18 cellular contexts compared by ENCODE assay signal in genomic region chr1:59229138-59229537, GRCh38.
DNase-seq lines count a peak whose midpoint lies in the region; ATAC-seq, FAIRE-seq and TF ChIP-seq lines count a peak whose summit lies in the region.
"Had no signal": no experiment of that assay in that cellular context is flagged by ENCODE, and none has a peak within 500 bp of the region (broad histone marks: within the 10 kb centered on the region; RNA-seq: fewer than 3 reads in every experiment).

No MANE protein-coding gene starts in this region.

- DNase-seq in AG09319 (ENCODE audit: extremely low read depth, low read depth) (peak; percentile 51), K562 (ENCODE audit: extremely low read depth in 1 of 4, low spot score in 3 of 4) (no peak), right lobe of liver (no peak), foreskin melanocyte (no peak)
- DNase-seq in activated T-cell treated with anti-CD3 and anti-CD28 coated beads, Interleukin-2, amount 50 U/mL, for 4 hours, result no peak
- DNase-seq: activated naive CD8-positive, alpha-beta T cell treated with anti-CD3 and anti-CD28 coated beads, Interleukin-2, amount 10 ng/mL, durations not matched to agents 7 days and 5 days; GF-D8; heart left ventricle; ovary; stimulated activated CD4-positive, alpha-beta T cell treated with anti-CD3 and anti-CD28 coated beads, Interleukin-2, amount 100 ng/mL, for 48 hours had no signal

- H3K9ac ChIP-seq in K562 (ENCODE audit: insufficient read depth in 1 of 2, low read depth in 2 of 2, low read length in 2 of 2), result no peak overlapping the region

- H3K9me3 ChIP-seq in K562 (replicated peaks; ENCODE audit: control insufficient read depth, insufficient read depth, low read depth, low read length), result no peaks in the 10 kb centered on the region
- H3K9me3 ChIP-seq in right lobe of liver, result no peaks in the 10 kb centered on the region
- H3K9me3 ChIP-seq: heart left ventricle, ovary had no signal

- CTCF ChIA-PET in K562 (lab: Yijun Ruan, JAX; ENCODE audit: low intra/inter-chr PET ratio), result no interaction called here

- H3K27me3 Mint-ChIP-seq in activated T-cell treated with anti-CD3 and anti-CD28 coated beads, Interleukin-2, amount 50 U/mL, for 4 hours (ENCODE audit: low read depth), result no peaks in the 10 kb centered on the region
- H3K27me3 Mint-ChIP-seq: activated naive CD8-positive, alpha-beta T cell treated with anti-CD3 and anti-CD28 coated beads, Interleukin-2, amount 10 ng/mL, durations not matched to agents 7 days and 5 days; dendritic cell treated with granulocyte-macrophage colony-stimulating factor and Interleukin-4, amounts not matched to agents 40 ng/mL and 50 ng/mL, for 4 days; memory B cell; stimulated activated memory B cell treated with anti-CD40 and anti-IgM and Interleukin-4, amounts not matched to agents 10 μg/mL and 1 μg/mL and 100 μg/mL, for 72 hours had no signal

- no peak for TF ChIP-seq CTCF in AG09319 (IDR thresholded peaks at IDR 0.05; ENCODE audit: low read depth, low read length)
- no peak for TF ChIP-seq CTCF in K562 (IDR thresholded peaks at IDR 0.05 in 2 of 3, conservative IDR thresholded peaks at IDR 0.05 in 1 of 3; ENCODE audit: insufficient read depth in 2 of 3, low read depth in 1 of 3, low read length in 3 of 3)
- TF ChIP-seq CTCF in right lobe of liver (IDR thresholded peaks at IDR 0.05), result no peak

- no peak for TF ChIP-seq EP300 in K562 (IDR thresholded peaks at IDR 0.05; ENCODE audit: low read length)

- no peak for TF ChIP-seq RAD21 in K562 (CRISPR knock-in tag; conservative IDR thresholded peaks at IDR 0.05 in 1 of 2, IDR thresholded peaks at IDR 0.05 in 1 of 2)

- BruUV-seq in K562 (replicated peaks; lab: Mats Ljungman, UMichigan), result no TSS peak

- H3K27me3 ChIP-seq in K562 (ENCODE audit: control insufficient read depth in 2 of 2, insufficient read depth in 2 of 2, low read length in 2 of 2) (no peaks in the 10 kb centered on the region), right lobe of liver (no peaks in the 10 kb centered on the region)
- H3K27me3 ChIP-seq: heart left ventricle, ovary had no signal

- no peak for TF ChIP-seq POLR2A in K562 (conservative IDR thresholded peaks at IDR 0.05)
- no peak for TF ChIP-seq POLR2A in right lobe of liver (IDR thresholded peaks at IDR 0.05)

- H4K20me1 ChIP-seq in K562 (replicated peaks; ENCODE audit: control insufficient read depth, insufficient read depth, low read length), result no peaks in the 10 kb centered on the region

- no peaks in the 10 kb centered on the region for H3K4me1 Mint-ChIP-seq in activated T-cell treated with anti-CD3 and anti-CD28 coated beads, Interleukin-2, amount 50 U/mL, for 4 hours (ENCODE audit: low read depth)
- H3K4me1 Mint-ChIP-seq: activated naive CD8-positive, alpha-beta T cell treated with anti-CD3 and anti-CD28 coated beads, Interleukin-2, amount 10 ng/mL, durations not matched to agents 7 days and 5 days; memory B cell; stimulated activated memory B cell treated with anti-CD40 and anti-IgM and Interleukin-4, amounts not matched to agents 10 μg/mL and 1 μg/mL and 100 μg/mL, for 72 hours had no signal

- FAIRE-seq in K562 (lab: Jason Lieb, UNC), result no peak

- H3K27ac ChIP-seq in K562 (ENCODE audit: extremely low read depth, low read depth, low read length) (no peak overlapping the region), right lobe of liver (peak overlapping the region in 1 of 3 donors; percentile 39)
- H3K27ac ChIP-seq: C4-2B, heart left ventricle, ovary, VCaP had no signal

- no peaks in the 10 kb centered on the region for H3K36me3 Mint-ChIP-seq in activated T-cell treated with anti-CD3 and anti-CD28 coated beads, Interleukin-2, amount 50 U/mL, for 4 hours (ENCODE audit: insufficient read depth)
- H3K36me3 Mint-ChIP-seq: activated naive CD8-positive, alpha-beta T cell treated with anti-CD3 and anti-CD28 coated beads, Interleukin-2, amount 10 ng/mL, durations not matched to agents 7 days and 5 days; memory B cell; stimulated activated memory B cell treated with anti-CD40 and anti-IgM and Interleukin-4, amounts not matched to agents 10 μg/mL and 1 μg/mL and 100 μg/mL, for 72 hours had no signal

- H3K4me1 ChIP-seq in K562 (replicated peaks in 1 of 2; ENCODE audit: control insufficient read depth in 2 of 2, insufficient read depth in 2 of 2, low read length in 2 of 2) (0 out of 5 replicates have a peak, but pooled peaks cover 0 to 2% of the 10 kb centered on the region in 2 experiments), right lobe of liver (peaks cover 0 to 14% (median 6%) of the 10 kb centered on the region in 4 donors)

- intact Hi-C loops in K562 (cut with micrococcal nuclease), result no loop called here
- intact Hi-C loops in right lobe of liver (cut with DNase I), result no loop called here

- no peak overlapping the region for H3K4me3 Mint-ChIP-seq in activated T-cell treated with anti-CD3 and anti-CD28 coated beads, Interleukin-2, amount 50 U/mL, for 4 hours
- H3K4me3 Mint-ChIP-seq: activated naive CD8-positive, alpha-beta T cell treated with anti-CD3 and anti-CD28 coated beads, Interleukin-2, amount 10 ng/mL, durations not matched to agents 7 days and 5 days; dendritic cell treated with granulocyte-macrophage colony-stimulating factor and Interleukin-4, amounts not matched to agents 40 ng/mL and 50 ng/mL, for 4 days; memory B cell; stimulated activated memory B cell treated with anti-CD40 and anti-IgM and Interleukin-4, amounts not matched to agents 10 μg/mL and 1 μg/mL and 100 μg/mL, for 72 hours had no signal

- H3K4me2 ChIP-seq in K562 (ENCODE audit: insufficient read depth, low read length), result no peak overlapping the region

- no peaks in the 10 kb centered on the region for H3K79me2 ChIP-seq in K562 (ENCODE audit: control insufficient read depth, insufficient read depth, low read length)

- H3K9me1 ChIP-seq in K562 (ENCODE audit: control insufficient read depth, insufficient read depth, low read length), result no peaks in the 10 kb centered on the region

- no peaks in the 10 kb centered on the region for H3K36me3 ChIP-seq in K562 (ENCODE audit: control insufficient read depth, insufficient read depth, low read length)
- H3K36me3 ChIP-seq in right lobe of liver, result no peaks in the 10 kb centered on the region
- H3K36me3 ChIP-seq: heart left ventricle, ovary had no signal

- no peaks in the 10 kb centered on the region for H3K9me3 Mint-ChIP-seq in activated T-cell treated with anti-CD3 and anti-CD28 coated beads, Interleukin-2, amount 50 U/mL, for 4 hours
- H3K9me3 Mint-ChIP-seq: activated naive CD8-positive, alpha-beta T cell treated with anti-CD3 and anti-CD28 coated beads, Interleukin-2, amount 10 ng/mL, durations not matched to agents 7 days and 5 days; dendritic cell treated with granulocyte-macrophage colony-stimulating factor and Interleukin-4, amounts not matched to agents 40 ng/mL and 50 ng/mL, for 4 days; memory B cell; stimulated activated memory B cell treated with anti-CD40 and anti-IgM and Interleukin-4, amounts not matched to agents 10 μg/mL and 1 μg/mL and 100 μg/mL, for 72 hours had no signal

- in situ Hi-C loops in K562 (cut with MboI), result no loop called here

- POLR2A ChIA-PET in K562 (lab: Yijun Ruan, JAX), result interaction anchor here (0.6 to 1.0 kb wide), 3 partner anchors 9 to 102 kb away, joined by 3 read pairs; no protein-coding TSS in a partner anchor

- H3K4me3 ChIP-seq in K562 (no peak overlapping the region), right lobe of liver (no peak overlapping the region)
- H3K4me3 ChIP-seq: heart left ventricle, ovary had no signal

- peak; percentile 48 for ATAC-seq in GM21390 (IDR thresholded peaks at IDR 0.05; ENCODE audit: unreplicated experiment)
- ATAC-seq in K562, result no peak
- peak; percentile 77 to 89 (median 88) for ATAC-seq in right lobe of liver
- no peak for ATAC-seq in activated T-cell treated with anti-CD3 and anti-CD28 coated beads, Interleukin-2, amount 50 U/mL, for 4 hours
- ATAC-seq in HG03442 (IDR thresholded peaks at IDR 0.05; ENCODE audit: unreplicated experiment), result no peak
- no peak for ATAC-seq in HG03039 (IDR thresholded peaks at IDR 0.05; ENCODE audit: unreplicated experiment)
- ATAC-seq: stimulated activated memory B cell treated with anti-CD40 and anti-IgM and Interleukin-4, amounts not matched to agents 10 μg/mL and 1 μg/mL and 100 μg/mL, for 72 hours had no signal

- H2AFZ ChIP-seq in K562 (ENCODE audit: low read depth, low read length), result no peak overlapping the region

TF ChIP-seq in K562, 482 proteins besides CTCF, POLR2A, EP300 and RAD21:
- TF ChIP-seq CEBPG (CRISPR knock-in tag; IDR thresholded peaks at IDR 0.05) (no peak), CEBPG (tag; conservative IDR thresholded peaks at IDR 0.05 in 1 of 2, IDR thresholded peaks at IDR 0.05 in 1 of 2) (peak in 1 of 2 experiments; percentile 33; a peak in 2 of 4 replicates), CEBPB (tag; IDR thresholded peaks at IDR 0.05) (peak; percentile 29; the same call in 1 of the 2 replicates)
- TF ChIP-seq, protein P1, sequence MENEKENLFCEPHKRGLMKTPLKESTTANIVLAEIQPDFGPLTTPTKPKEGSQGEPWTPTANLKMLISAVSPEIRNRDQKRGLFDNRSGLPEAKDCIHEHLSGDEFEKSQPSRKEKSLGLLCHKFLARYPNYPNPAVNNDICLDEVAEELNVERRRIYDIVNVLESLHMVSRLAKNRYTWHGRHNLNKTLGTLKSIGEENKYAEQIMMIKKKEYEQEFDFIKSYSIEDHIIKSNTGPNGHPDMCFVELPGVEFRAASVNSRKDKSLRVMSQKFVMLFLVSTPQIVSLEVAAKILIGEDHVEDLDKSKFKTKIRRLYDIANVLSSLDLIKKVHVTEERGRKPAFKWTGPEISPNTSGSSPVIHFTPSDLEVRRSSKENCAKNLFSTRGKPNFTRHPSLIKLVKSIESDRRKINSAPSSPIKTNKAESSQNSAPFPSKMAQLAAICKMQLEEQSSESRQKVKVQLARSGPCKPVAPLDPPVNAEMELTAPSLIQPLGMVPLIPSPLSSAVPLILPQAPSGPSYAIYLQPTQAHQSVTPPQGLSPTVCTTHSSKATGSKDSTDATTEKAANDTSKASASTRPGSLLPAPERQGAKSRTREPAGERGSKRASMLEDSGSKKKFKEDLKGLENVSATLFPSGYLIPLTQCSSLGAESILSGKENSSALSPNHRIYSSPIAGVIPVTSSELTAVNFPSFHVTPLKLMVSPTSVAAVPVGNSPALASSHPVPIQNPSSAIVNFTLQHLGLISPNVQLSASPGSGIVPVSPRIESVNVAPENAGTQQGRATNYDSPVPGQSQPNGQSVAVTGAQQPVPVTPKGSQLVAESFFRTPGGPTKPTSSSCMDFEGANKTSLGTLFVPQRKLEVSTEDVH (IDR thresholded peaks at IDR 0.05; ENCODE audit: low read depth, partially characterized antibody), result no peak
TF ChIP-seq in K562: peak in this region for 2.

Comparison
In these comparisons a context has a peak if more than half of its experiments do, and no peak if none do; other contexts are left out.
1. ATAC-seq: peak in GM21390 (single experiment) and right lobe of liver (4 of 4); none in K562 (single experiment), activated T-cell treated with anti-CD3 and anti-CD28 coated beads, Interleukin-2, amount 50 U/mL, for 4 hours (0 of 2), HG03442 (single experiment) and HG03039 (single experiment).